ENCODE assay signal across 8 cellular contexts in the genomic region with DNA sequence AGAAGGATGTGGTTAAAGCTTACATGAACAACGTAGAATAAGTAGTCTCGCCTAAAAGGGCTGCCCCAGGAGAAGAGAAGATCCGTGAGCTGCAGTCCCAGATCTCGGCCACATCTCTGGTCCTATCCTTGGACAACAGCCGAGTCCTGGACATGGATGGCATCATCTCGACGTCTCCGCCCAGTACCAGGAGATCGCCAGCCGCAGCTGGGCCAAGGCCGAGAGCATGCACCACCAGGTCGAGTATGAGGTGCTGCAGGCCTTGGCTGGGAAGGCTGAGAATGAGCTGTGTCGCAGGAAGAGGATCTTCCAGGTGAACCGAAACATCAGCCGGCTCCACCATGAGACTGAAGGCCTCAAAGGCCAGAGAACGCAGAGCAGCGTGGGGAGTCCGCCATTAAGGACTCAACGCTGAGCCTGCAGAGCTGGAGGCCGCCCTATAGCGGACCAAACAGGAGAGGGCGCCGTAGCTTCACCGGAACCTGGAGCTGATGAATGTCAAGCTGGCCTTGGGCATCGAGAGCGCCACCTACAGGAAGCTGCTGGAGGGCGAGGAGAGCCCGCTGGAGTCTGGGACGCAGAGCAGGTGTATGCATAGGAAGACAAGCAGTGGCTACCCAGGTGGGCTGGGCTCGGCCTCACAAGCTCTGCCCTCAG. TPM values are rescaled to one million over a fixed set of nuclear protein-coding genes. Genes with fewer than 3 reads are reported as not detected.
A peak's percentile ranks its signal among the peaks of the same experiment; 100 is the strongest.
DNase-seq lines count a peak whose midpoint lies in the region; ATAC-seq and TF ChIP-seq lines count a peak whose summit lies in the region.

No MANE protein-coding gene starts in this region.

- DNase-seq in GM13976 (ENCODE audit: low spot score) (peak; percentile 33), OCI-LY7 (ENCODE audit: low spot score) (peak; percentile 15), choroid plexus epithelial cell (ENCODE audit: low read depth) (peak; percentile 37), COR-L47 (lab: John Stamatoyannopoulos, UW) (no peak), NCI-H2107 treated with DMSO at 0.1 percent for 48 hours (lab: John Stamatoyannopoulos, UW; ENCODE audit: unreplicated experiment) (no peak), HPDE6-E6E7 (ENCODE audit: extremely low spot score) (no peak)
- DNase-seq in stimulated activated CD4-positive, alpha-beta T cell treated with anti-CD3 and anti-CD28 coated beads, Interleukin-15, amount 100 ng/mL, for 48 hours (ENCODE audit: low read depth in 2 of 2), result peak; percentile 50 to 62

- H3K4me1 ChIP-seq in OCI-LY7 (ENCODE audit: insufficient read depth, low read length, poor library complexity, severe bottlenecking), result peaks cover 3% of the 10 kb centered on the region

- H2AFZ ChIP-seq in OCI-LY7 (ENCODE audit: low read length), result no peak overlapping the region

- no peaks in the 10 kb centered on the region for H3K79me2 ChIP-seq in OCI-LY7 (ENCODE audit: insufficient read depth, low read depth, low read length)

- no peak overlapping the region for H3K4me2 ChIP-seq in OCI-LY7 (ENCODE audit: low read length)

- no peak overlapping the region for H3K27ac ChIP-seq in OCI-LY7 (ENCODE audit: low read depth, low read length, poor library complexity, severe bottlenecking)

- intact Hi-C loops in OCI-LY7 (cut with micrococcal nuclease; ENCODE audit: unreplicated experiment), result no loop called here

- TF ChIP-seq CTCF in GM13976 (IDR thresholded peaks at IDR 0.05; ENCODE audit: borderline replicate concordance, control extremely low read depth, extremely low read depth, insufficient read depth, missing control alignments) (no peak), OCI-LY7 (conservative IDR thresholded peaks at IDR 0.05; ENCODE audit: low read length) (peak; percentile 63), choroid plexus epithelial cell (conservative IDR thresholded peaks at IDR 0.05; ENCODE audit: low read depth, low read length) (peak; percentile 57)

- no peak overlapping the region for H3K4me3 ChIP-seq in OCI-LY7 (ENCODE audit: low read depth, low read length, poor library complexity, severe bottlenecking)
- no peak overlapping the region for H3K4me3 ChIP-seq in choroid plexus epithelial cell (ENCODE audit: low read depth, low read length)

- in situ Hi-C loops in GM13976 (cut with MboI; ENCODE audit: low sequenced_read_pairs, unreplicated experiment), result no loop called here

- H3K9me3 ChIP-seq in OCI-LY7 (ENCODE audit: low read length), result no peaks in the 10 kb centered on the region

- no peaks in the 10 kb centered on the region for H3K36me3 ChIP-seq in OCI-LY7 (ENCODE audit: insufficient read depth, low read length)

- BruUV-seq in OCI-LY7 (replicated peaks; lab: Mats Ljungman, UMichigan), result no TSS peak

- POLR2A ChIA-PET in OCI-LY7 (lab: Charles Lee), result interaction anchor here (0.6 to 1.2 kb wide), 2 partner anchors 9 to 41 kb away, joined by 3 read pairs; no protein-coding TSS in a partner anchor

- CTCF ChIA-PET in OCI-LY7 (lab: Charles Lee; ENCODE audit: unreplicated experiment), result interaction anchor here (0.6 kb wide), 1 partner anchor 204 kb away, joined by 3 read pairs; no protein-coding TSS in a partner anchor

- no peak for ATAC-seq in HG03139 (IDR thresholded peaks at IDR 0.05; ENCODE audit: unreplicated experiment)

- no peaks in the 10 kb centered on the region for H3K9me2 ChIP-seq in OCI-LY7 (ENCODE audit: insufficient read depth, low read length)

- no peaks in the 10 kb centered on the region for H4K20me1 ChIP-seq in OCI-LY7 (ENCODE audit: insufficient read depth, low read length)

RNA-seq across cellular contexts. Expression of gene LIPK, which starts 22.2 kb away (rescaled TPM):
- total RNA-seq in OCI-LY7 (2014; rRNA removed; shearing (Covaris generic)), result not detected in 2 replicates
- total RNA-seq in OCI-LY7 (2022), result not detected in 2 replicates

RNA-seq across cellular contexts. Expression of gene LIPN, which starts 31.6 kb away (rescaled TPM):
- total RNA-seq in OCI-LY7 (2014; rRNA removed; shearing (Covaris generic)), result not detected in 2 replicates
- total RNA-seq in OCI-LY7 (2022), result not detected in 2 replicates

Comparison
In these comparisons a context has a peak if more than half of its experiments do, and no peak if none do; other contexts are left out.
1. DNase-seq: peak in GM13976 (single experiment), OCI-LY7 (single experiment), choroid plexus epithelial cell (single experiment) and stimulated activated CD4-positive, alpha-beta T cell treated with anti-CD3 and anti-CD28 coated beads, Interleukin-15, amount 100 ng/mL, for 48 hours (2 of 2); none in COR-L47 (single experiment), NCI-H2107 treated with DMSO at 0.1 percent for 48 hours (single experiment) and HPDE6-E6E7 (single experiment).